ENCODE assay signal across 12 cellular contexts in genomic region chr3:178518660-178519396, GRCh38.
DNase-seq lines count a peak whose midpoint lies in the region; ATAC-seq and FAIRE-seq lines count a peak whose summit lies in the region.
"Had no signal": no experiment of that assay in that cellular context is flagged by ENCODE, and none has a peak within 500 bp of the region (broad histone marks: within the 10 kb centered on the region; RNA-seq: fewer than 3 reads in every experiment).

No MANE protein-coding gene starts in this region.

- peak; percentile 98 for FAIRE-seq in GM18507 (lab: Jason Lieb, UNC)

- DNase-seq in GM18507 (ENCODE audit: extremely low spot score, insufficient read length, low read depth) = peak; percentile 8
- no peak for DNase-seq in NCI-H1436 (lab: John Stamatoyannopoulos, UW)
- no peak for DNase-seq in stimulated activated naive CD8-positive, alpha-beta T cell treated with anti-CD3 and anti-CD28 coated beads, Interleukin-15, Interleukin-2, amounts not matched to agents 100 U/mL and 50 U/mL, for 24 hours
- no peak for DNase-seq in anterior cingulate cortex (lab: John Stamatoyannopoulos, UW)
- DNase-seq in DMS79 treated with DMSO at 0.1 percent for 48 hours (lab: John Stamatoyannopoulos, UW) = no peak
- DNase-seq: NCI-H1417 treated with DMSO at 0.1 percent for 48 hours, upper lobe of right lung had no signal

- H3K4me3 ChIP-seq in endocrine pancreas (ENCODE audit: control insufficient read depth, insufficient read depth, low read length) = peak overlapping the region; percentile 60
- H3K4me3 ChIP-seq: breast epithelium, skin epidermis, upper lobe of right lung had no signal

- no peaks in the 10 kb centered on the region for H3K27me3 ChIP-seq in endocrine pancreas (ENCODE audit: control insufficient read depth, insufficient read depth, low read length)
- H3K27me3 ChIP-seq: breast epithelium, upper lobe of right lung had no signal

- H3K4me1 ChIP-seq in endocrine pancreas (ENCODE audit: control insufficient read depth, insufficient read depth, low read length) = peaks cover 41% of the 10 kb centered on the region
- H3K4me1 ChIP-seq: breast epithelium, upper lobe of right lung had no signal

- ATAC-seq in GM21515 (IDR thresholded peaks at IDR 0.05; ENCODE audit: unreplicated experiment) (peak; percentile 83), HG03196 (IDR thresholded peaks at IDR 0.05; ENCODE audit: unreplicated experiment) (peak; percentile 83)
- ATAC-seq in stimulated activated naive CD8-positive, alpha-beta T cell treated with anti-CD3 and anti-CD28 coated beads, Interleukin-15, Interleukin-2, amounts not matched to agents 100 U/mL and 50 U/mL, for 24 hours = no peak
- ATAC-seq: upper lobe of right lung had no signal

- H3K9me3 ChIP-seq in endocrine pancreas (ENCODE audit: control insufficient read depth, low read length) = no peaks in the 10 kb centered on the region
- H3K9me3 ChIP-seq: breast epithelium, upper lobe of right lung had no signal

- no peak overlapping the region for H3K9ac ChIP-seq in endocrine pancreas (ENCODE audit: control insufficient read depth, insufficient read depth, low read length)

- H3K36me3 ChIP-seq in endocrine pancreas (ENCODE audit: control insufficient read depth, insufficient read depth, low read length) = no peaks in the 10 kb centered on the region
- H3K36me3 ChIP-seq: breast epithelium, upper lobe of right lung had no signal
